Comparison of ENCODE assay signal across 15 cellular contexts in genomic region chr3:127064391-127065137, GRCh38.
DNase-seq lines count a peak whose midpoint lies in the region; ATAC-seq, FAIRE-seq and TF ChIP-seq lines count a peak whose summit lies in the region.
"Had no signal": no experiment of that assay in that cellular context is flagged by ENCODE, and none has a peak within 500 bp of the region (broad histone marks: within the 10 kb centered on the region; RNA-seq: fewer than 3 reads in every experiment).

No MANE protein-coding gene starts in this region.

- 30% methylated on average over 13 of the region's 16 CpGs for WGBS in HepG2 (ENCODE audit: low lambda C conversion rate)

- BruUV-seq in HepG2 (replicated peaks; lab: Mats Ljungman, UMichigan): no TSS peak

- no peaks in the 10 kb centered on the region for H3K9me3 ChIP-seq in HepG2 (ENCODE audit: low read length)
- H3K9me3 ChIP-seq: heart left ventricle, ovary, SJCRH30 had no signal

- TF ChIP-seq RAD21 in HepG2 (CRISPR knock-in tag; IDR thresholded peaks at IDR 0.05): no peak

- POLR2A ChIA-PET in AG04449 (lab: Yijun Ruan, JAX) (no interaction called here), HepG2 (lab: Yijun Ruan, JAX) (no interaction called here)

- no peak overlapping the region for H2AFZ ChIP-seq in HepG2 (ENCODE audit: low read length)

- H3K79me2 ChIP-seq in HepG2 (ENCODE audit: insufficient read depth, low read length): no peaks in the 10 kb centered on the region

- no peaks in the 10 kb centered on the region for H3K4me1 ChIP-seq in HepG2 (ENCODE audit: insufficient read depth, low read length)
- H3K4me1 ChIP-seq: BLaER1, heart left ventricle, SJCRH30 had no signal

- TF ChIP-seq EP300 in HepG2 (IDR thresholded peaks at IDR 0.05; ENCODE audit: low read depth in 2 of 2, low read length in 2 of 2): no peak
- no peak for TF ChIP-seq EP300 in HepG2 (CRISPR knock-in tag; IDR thresholded peaks at IDR 0.05; ENCODE audit: borderline replicate concordance)

- TF ChIP-seq POLR2A in HepG2 (IDR thresholded peaks at IDR 0.05; ENCODE audit: insufficient read depth in 1 of 2, low read depth in 2 of 2, low read length in 2 of 2): no peak

- TF ChIP-seq CTCF in AG04449 (IDR thresholded peaks at IDR 0.05; ENCODE audit: insufficient read depth, low read length, missing control alignments): no peak
- no peak for TF ChIP-seq CTCF in brain microvascular endothelial cell (IDR thresholded peaks at IDR 0.05; ENCODE audit: low read depth, low read length, missing control alignments)
- TF ChIP-seq CTCF in HepG2 (CRISPR knock-in tag; IDR thresholded peaks at IDR 0.05): no peak

- CTCF ChIA-PET in AG04449 (lab: Yijun Ruan, JAX) (no interaction called here), HepG2 (lab: Yijun Ruan, JAX; ENCODE audit: low intra/inter-chr PET ratio, low total read pairs) (no interaction called here)

- no peak for FAIRE-seq in HepG2 (lab: Jason Lieb, UNC)

- no peak for ATAC-seq in HepG2
- no peak for ATAC-seq in GM18907 (IDR thresholded peaks at IDR 0.05; ENCODE audit: unreplicated experiment)
- ATAC-seq in HG03442 (IDR thresholded peaks at IDR 0.05; ENCODE audit: unreplicated experiment): no peak
- ATAC-seq in stimulated activated naive CD8-positive, alpha-beta T cell treated with anti-CD3 and anti-CD28 coated beads, Interleukin-15, Interleukin-2, amounts not matched to agents 100 U/mL and 50 U/mL, for 24 hours: no peak
- ATAC-seq: activated CD4-positive, CD25-positive, alpha-beta regulatory T cell treated with anti-CD3 and anti-CD28 coated beads, Interleukin-2, amount 50 U/mL, for 24 hours; heart left ventricle had no signal

- H3K27ac ChIP-seq in brain microvascular endothelial cell (no peak overlapping the region), HepG2 (ENCODE audit: extremely low read length, insufficient read depth, low read length) (no peak overlapping the region)
- H3K27ac ChIP-seq: BLaER1, heart left ventricle, ovary, SJCRH30 had no signal

- no peaks in the 10 kb centered on the region for H4K20me1 ChIP-seq in HepG2 (ENCODE audit: insufficient read depth, low read length)

- H3K9ac ChIP-seq in HepG2 (ENCODE audit: insufficient read depth, low read depth, low read length): no peak overlapping the region
- H3K9ac ChIP-seq: BLaER1 had no signal

- H3K36me3 ChIP-seq in brain microvascular endothelial cell (replicated peaks) (no peaks in the 10 kb centered on the region), HepG2 (replicated peaks in 1 of 2; ENCODE audit: control insufficient read depth in 1 of 2, insufficient read depth in 2 of 2, low read length in 2 of 2) (no peaks in the 10 kb centered on the region)
- H3K36me3 ChIP-seq: BLaER1, heart left ventricle, ovary, SJCRH30 had no signal

- H3K4me3 ChIP-seq in AG04449 (ENCODE audit: low read depth, low read length) (no peak overlapping the region), brain microvascular endothelial cell (ENCODE audit: low read depth, low read length) (no peak overlapping the region), HepG2 (replicated peaks in 1 of 3; ENCODE audit: insufficient read depth in 1 of 3, low read depth in 2 of 3, low read length in 3 of 3) (no peak overlapping the region)
- H3K4me3 ChIP-seq: BLaER1, heart left ventricle, ovary, SJCRH30 had no signal

- H3K27me3 ChIP-seq in brain microvascular endothelial cell (replicated peaks): no peaks in the 10 kb centered on the region
- peaks cover 6 to 37% of the 10 kb centered on the region in 2 experiments; a peak in 3 of 5 replicates for H3K27me3 ChIP-seq in HepG2 (ENCODE audit: control insufficient read depth in 1 of 2, insufficient read depth in 2 of 2, low read length in 2 of 2)
- H3K27me3 ChIP-seq: ovary had no signal

- DNase-seq in AG04449 (ENCODE audit: low read depth, low spot score): peak; percentile 9
- DNase-seq in HPDE6-E6E7 (ENCODE audit: extremely low spot score): peak; percentile 38
- peak; percentile 41 for DNase-seq in brain microvascular endothelial cell
- DNase-seq in HepG2 (ENCODE audit: low spot score): no peak
- DNase-seq in stimulated activated naive CD8-positive, alpha-beta T cell treated with anti-CD3 and anti-CD28 coated beads, Interleukin-15, Interleukin-2, amounts not matched to agents 100 U/mL and 50 U/mL, for 24 hours: no peak
- DNase-seq in activated CD4-positive, CD25-positive, alpha-beta regulatory T cell (lab: John Stamatoyannopoulos, UW): no peak
- DNase-seq: H7, NCI-H510A treated with DMSO at 0.1 percent for 48 hours, SJCRH30 had no signal

- intact Hi-C loops in HepG2 (cut with micrococcal nuclease; ENCODE audit: unreplicated experiment): no loop called here

- H3K4me2 ChIP-seq in HepG2 (ENCODE audit: low read depth, low read length): no peak overlapping the region
- H3K4me2 ChIP-seq: BLaER1 had no signal

- in situ Hi-C loops in brain microvascular endothelial cell (cut with HindIII; ENCODE audit: low pct_ligation_motif_present, low sequenced_read_pairs) (no loop called here), HepG2 (cut with HindIII; ENCODE audit: extremely low pct_ligation_motif_present, low pct_unique_long_range_greater_than_20kb) (no loop called here)

TF ChIP-seq in HepG2, 621 proteins besides CTCF, POLR2A, EP300 and RAD21:
- TF ChIP-seq CREB1 (IDR thresholded peaks at IDR 0.05) (peak; percentile 32; the same call in 1 of the 2 replicates), CREB1 (CRISPR knock-in tag; IDR thresholded peaks at IDR 0.05) (no peak), ZNF205 (CRISPR knock-in tag; IDR thresholded peaks at IDR 0.05) (no peak)

Comparison
In these comparisons a context has a peak if more than half of its experiments do, and no peak if none do; other contexts are left out.
1. DNase-seq: peak in AG04449 (single experiment), HPDE6-E6E7 (single experiment) and brain microvascular endothelial cell (single experiment); none in HepG2 (single experiment), stimulated activated naive CD8-positive, alpha-beta T cell treated with anti-CD3 and anti-CD28 coated beads, Interleukin-15, Interleukin-2, amounts not matched to agents 100 U/mL and 50 U/mL, for 24 hours (single experiment) and activated CD4-positive, CD25-positive, alpha-beta regulatory T cell (0 of 4).